ENCODE assay signal across 9 cellular contexts in genomic region chr4:52911684-52912294, GRCh38. TPM values are rescaled to one million over a fixed set of nuclear protein-coding genes. Genes with fewer than 3 reads are reported as not detected.
DNase-seq lines count a peak whose midpoint lies in the region; ATAC-seq, FAIRE-seq and TF ChIP-seq lines count a peak whose summit lies in the region.
"Had no signal": no experiment of that assay in that cellular context is flagged by ENCODE, and none has a peak within 500 bp of the region (broad histone marks: within the 10 kb centered on the region; RNA-seq: fewer than 3 reads in every experiment).

No MANE protein-coding gene starts in this region.

- H3K9me3 Mint-ChIP-seq in activated T-cell treated with anti-CD3 and anti-CD28 coated beads, Interleukin-2, amount 50 U/mL, for 24 hours: no peaks in the 10 kb centered on the region

- no peak overlapping the region for H3K27ac ChIP-seq in PC-3 (ENCODE audit: low read length)
- no peak overlapping the region for H3K27ac ChIP-seq in pancreas
- no peak overlapping the region for H3K27ac ChIP-seq in upper lobe of right lung

- POLR2A ChIA-PET in PC-3 (lab: Charles Lee; ENCODE audit: unreplicated experiment): interaction anchor here (0.6 kb wide), 1 partner anchor 127 kb away, joined by 3 read pairs; no protein-coding TSS in a partner anchor

- H3K4me3 ChIP-seq in PC-3 (ENCODE audit: low read length) (no peak overlapping the region), fibroblast of pulmonary artery (replicated peaks; ENCODE audit: low read depth, low read length) (no peak overlapping the region), pancreas (no peak overlapping the region), upper lobe of right lung (no peak overlapping the region)

- no peaks in the 10 kb centered on the region for H3K9me2 ChIP-seq in PC-3 (replicated peaks; ENCODE audit: low read length)

- no peaks in the 10 kb centered on the region for H3K27me3 Mint-ChIP-seq in activated T-cell treated with anti-CD3 and anti-CD28 coated beads, Interleukin-2, amount 50 U/mL, for 24 hours
- H3K27me3 Mint-ChIP-seq: activated naive CD8-positive, alpha-beta T cell had no signal

- no peaks in the 10 kb centered on the region for H3K9me3 ChIP-seq in PC-3 (ENCODE audit: low read length)
- H3K9me3 ChIP-seq in pancreas: no peaks in the 10 kb centered on the region
- no peaks in the 10 kb centered on the region for H3K9me3 ChIP-seq in upper lobe of right lung

- 4 to 7% methylated on average over 3 of the region's 3 CpGs for whole genome bisulfite sequencing in pancreas, 2 donors

- intact Hi-C loops in PC-3 (cut with micrococcal nuclease) (loop anchor here (1.0 kb wide), 1 partner anchor 71 kb away; no protein-coding TSS in a partner anchor), pancreas (cut with DNase I) (no loop called here), upper lobe of right lung (cut with DNase I) (no loop called here)

- H3K4me3 Mint-ChIP-seq in activated T-cell treated with anti-CD3 and anti-CD28 coated beads, Interleukin-2, amount 50 U/mL, for 24 hours: no peak overlapping the region
- H3K4me3 Mint-ChIP-seq: activated naive CD8-positive, alpha-beta T cell had no signal

- CTCF ChIA-PET in PC-3 (lab: Charles Lee): interaction anchor here (0.5 kb wide), 2 partner anchors 284 to 607 kb away, joined by 3 to 4 read pairs; no protein-coding TSS in a partner anchor

- H3K27me3 ChIP-seq in PC-3 (ENCODE audit: low read length): no peaks in the 10 kb centered on the region
- H3K27me3 ChIP-seq in pancreas: no peaks in the 10 kb centered on the region
- H3K27me3 ChIP-seq in upper lobe of right lung: no peaks in the 10 kb centered on the region

- H3F3A ChIP-seq in PC-3 (ENCODE audit: low read length, unreplicated experiment): no peaks in the 10 kb centered on the region

- H3K27ac Mint-ChIP-seq in activated T-cell treated with anti-CD3 and anti-CD28 coated beads, Interleukin-2, amount 50 U/mL, for 24 hours: no peak overlapping the region
- H3K27ac Mint-ChIP-seq: activated naive CD8-positive, alpha-beta T cell had no signal

- no peak overlapping the region for H3K4me2 ChIP-seq in PC-3 (ENCODE audit: low read length)

- TF ChIP-seq CTCF in PC-3 (conservative IDR thresholded peaks at IDR 0.05; ENCODE audit: low read depth, low read length) (peak; percentile 98), fibroblast of pulmonary artery (IDR thresholded peaks at IDR 0.05; ENCODE audit: low read length, missing control alignments) (peak; percentile 91), pancreas (IDR thresholded peaks at IDR 0.05) (peak; percentile 32 to 66 (median 52)), upper lobe of right lung (IDR thresholded peaks at IDR 0.05) (peak; percentile 66)

- no peak overlapping the region for H2AFZ ChIP-seq in PC-3 (ENCODE audit: low read length)

- BruUV-seq in PC-3 (replicated peaks; lab: Mats Ljungman, UMichigan): no TSS peak

- peak; percentile 90 for ATAC-seq in GM19395 (IDR thresholded peaks at IDR 0.05; ENCODE audit: unreplicated experiment)
- peak; percentile 74 for ATAC-seq in PC-3
- ATAC-seq in pancreas: peak; percentile 58 to 72 (median 68)
- peak; percentile 90 for ATAC-seq in upper lobe of right lung

- H4K20me1 ChIP-seq in PC-3 (ENCODE audit: low read length): no peaks in the 10 kb centered on the region

- FAIRE-seq in pancreas (lab: Jason Lieb, UNC): no peak

- no peak overlapping the region for H3K9ac ChIP-seq in PC-3 (ENCODE audit: low read length)

- peaks cover 6% of the 10 kb centered on the region for H3K4me1 Mint-ChIP-seq in activated T-cell treated with anti-CD3 and anti-CD28 coated beads, Interleukin-2, amount 50 U/mL, for 24 hours (ENCODE audit: low read depth)

- peak; percentile 65 for DNase-seq in COLO829 (ENCODE audit: low spot score)
- DNase-seq in HT1080 (ENCODE audit: low read depth): peak; percentile 70
- DNase-seq in PC-3: peak; percentile 89
- DNase-seq in activated T-cell treated with anti-CD3 and anti-CD28 coated beads, Interleukin-2, amount 50 U/mL, for 24 hours: peak; percentile 64
- DNase-seq in fibroblast of pulmonary artery (ENCODE audit: low read depth): peak; percentile 82
- DNase-seq in pancreas: peak; percentile 72 to 86 (median 81)
- peak; percentile 78 for DNase-seq in upper lobe of right lung

- H3K36me3 Mint-ChIP-seq in activated T-cell treated with anti-CD3 and anti-CD28 coated beads, Interleukin-2, amount 50 U/mL, for 24 hours (ENCODE audit: low read depth): peaks cover 24% of the 10 kb centered on the region

- H3K79me2 ChIP-seq in PC-3 (ENCODE audit: low read length): no peaks in the 10 kb centered on the region

- peaks cover 6% of the 10 kb centered on the region; the same call in 1 of the 2 replicates for H3K4me1 ChIP-seq in PC-3 (ENCODE audit: insufficient read depth, low read length)
- H3K4me1 ChIP-seq in pancreas: peaks cover 6 to 26% (median 26%) of the 10 kb centered on the region in 3 donors
- H3K4me1 ChIP-seq in upper lobe of right lung: peaks cover 6% of the 10 kb centered on the region

- H3K36me3 ChIP-seq in PC-3 (ENCODE audit: low read depth, low read length) (no peaks in the 10 kb centered on the region), pancreas (no peaks in the 10 kb centered on the region), upper lobe of right lung (no peaks in the 10 kb centered on the region)

RNA-seq across cellular contexts. Expression of gene RASL11B, which starts 49.7 kb away (rescaled TPM):
- not detected in 2 replicates for total RNA-seq in HT1080 (2014; rRNA removed; shearing (Covaris generic))
- polyA plus RNA-seq in HT1080 (2015; cell fraction: cytosol; rRNA removed): 0.17 and 0.21 TPM in 2 replicates
- polyA plus RNA-seq in HT1080 (2015; cell fraction: nucleus; rRNA removed): 0.07 TPM in 1 of 2 replicates, not detected in the other
- total RNA-seq in PC-3 (2014; rRNA removed): 0.07 and 2.1 TPM in 2 replicates
- 1 to 10 TPM in 1 of 6 donors, under 1 TPM in 4, not detected in 1; 0.19 to 2.3 (median 0.52) TPM for total RNA-seq in pancreas
- under 1 TPM; 0.76 to 0.87 TPM for polyA plus RNA-seq in pancreas
- total RNA-seq in upper lobe of right lung: 2.2 TPM
